19 cellular contexts compared by ENCODE assay signal in the genomic region with DNA sequence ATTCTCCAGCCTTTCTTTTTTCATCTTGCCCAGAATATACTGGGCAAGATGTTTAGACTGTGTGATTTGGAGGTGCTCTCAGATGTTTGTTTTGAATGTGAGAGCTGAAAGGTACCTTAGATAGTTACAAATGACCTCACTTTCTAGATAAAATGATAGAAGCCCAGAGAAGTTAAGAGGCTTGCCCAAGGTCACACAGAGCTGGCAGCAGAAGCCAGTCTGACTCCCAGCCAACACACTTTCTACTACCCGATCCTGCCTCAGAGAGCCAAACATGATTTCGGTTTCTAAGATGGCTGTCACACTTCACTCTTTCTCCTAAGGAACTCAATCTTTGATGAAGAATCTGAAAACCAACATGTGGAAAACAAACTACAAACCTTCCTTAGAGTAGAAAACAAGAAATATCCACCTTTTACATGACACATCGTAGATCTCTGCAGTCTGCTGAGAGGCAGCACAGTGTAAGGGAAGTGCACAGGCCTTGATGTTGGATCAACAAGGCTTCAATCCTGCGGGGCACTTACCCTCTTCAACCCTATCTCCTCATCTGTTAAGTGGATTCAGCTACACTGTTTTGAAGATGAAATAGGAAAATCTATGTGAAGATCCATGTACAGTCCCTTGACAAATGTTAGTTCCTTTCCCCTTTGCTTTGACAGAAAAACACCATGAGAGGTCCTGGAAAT. TPM values are rescaled to one million over a fixed set of nuclear protein-coding genes. Genes with fewer than 3 reads are reported as not detected.
DNase-seq lines count a peak whose midpoint lies in the region; ATAC-seq, FAIRE-seq and TF ChIP-seq lines count a peak whose summit lies in the region.
"Had no signal": no experiment of that assay in that cellular context is flagged by ENCODE, and none has a peak within 500 bp of the region (broad histone marks: within the 10 kb centered on the region; RNA-seq: fewer than 3 reads in every experiment).

No MANE protein-coding gene starts in this region.

- H3K9me3 Mint-ChIP-seq in activated CD8-positive, alpha-beta T cell treated with anti-CD3 and anti-CD28 coated beads for 36 hours: no peaks in the 10 kb centered on the region
- no peaks in the 10 kb centered on the region for H3K9me3 Mint-ChIP-seq in chondrocyte (ENCODE audit: low read depth)
- peaks cover 0 to 3% of the 10 kb centered on the region in 2 donors for H3K9me3 Mint-ChIP-seq in stimulated activated naive CD8-positive, alpha-beta T cell treated with anti-CD3 and anti-CD28 coated beads, Interleukin-15, amount 100 ng/mL, for 72 hours
- H3K9me3 Mint-ChIP-seq: dendritic cell treated with granulocyte-macrophage colony-stimulating factor and Interleukin-4, amounts not matched to agents 40 ng/mL and 50 ng/mL, for 4 days; nephron had no signal

- H3K9ac ChIP-seq in kidney (ENCODE audit: low read length in 2 of 2): no peak overlapping the region

- H3K4me3 ChIP-seq in kidney (ENCODE audit: low read length in 2 of 2): no peak overlapping the region
- H3K4me3 ChIP-seq: GM12878, lung had no signal

- no peaks in the 10 kb centered on the region for H3K9me3 ChIP-seq in kidney (ENCODE audit: control insufficient read depth in 1 of 2, low read length in 2 of 2)

- POLR2A ChIA-PET in activated CD8-positive, alpha-beta T cell treated with anti-CD3 and anti-CD28 coated beads for 36 hours (lab: Charles Lee): interaction anchor here (0.7 to 1.9 kb wide), 8 partner anchors 9 to 1033 kb away, joined by 3 to 7 read pairs (median 3); a partner anchor contains a TSS

- H3K4me3 Mint-ChIP-seq in activated CD8-positive, alpha-beta T cell treated with anti-CD3 and anti-CD28 coated beads for 36 hours: peak overlapping the region; percentile 66
- H3K4me3 Mint-ChIP-seq in chondrocyte (ENCODE audit: unreplicated experiment): no peak overlapping the region
- H3K4me3 Mint-ChIP-seq in stimulated activated naive CD8-positive, alpha-beta T cell treated with anti-CD3 and anti-CD28 coated beads, Interleukin-15, amount 100 ng/mL, for 72 hours: peak overlapping the region; percentile 68 to 71
- H3K4me3 Mint-ChIP-seq: dendritic cell treated with granulocyte-macrophage colony-stimulating factor and Interleukin-4, amounts not matched to agents 40 ng/mL and 50 ng/mL, for 4 days; nephron had no signal

- H3K4me1 Mint-ChIP-seq in activated CD8-positive, alpha-beta T cell treated with anti-CD3 and anti-CD28 coated beads for 36 hours (ENCODE audit: low read depth): peaks cover 90% of the 10 kb centered on the region
- peaks cover 54% of the 10 kb centered on the region for H3K4me1 Mint-ChIP-seq in chondrocyte (ENCODE audit: low read depth)
- H3K4me1 Mint-ChIP-seq in stimulated activated naive CD8-positive, alpha-beta T cell treated with anti-CD3 and anti-CD28 coated beads, Interleukin-15, amount 100 ng/mL, for 72 hours: peaks cover 93% of the 10 kb centered on the region

- FAIRE-seq in kidney (lab: Jason Lieb, UNC) (no peak), HTR-8/SVneo (lab: Jason Lieb, UNC) (no peak)
- FAIRE-seq: G401.6, GM12878 had no signal

- peaks cover 11% of the 10 kb centered on the region for H3K36me3 Mint-ChIP-seq in activated CD8-positive, alpha-beta T cell treated with anti-CD3 and anti-CD28 coated beads for 36 hours (ENCODE audit: low read depth)
- no peaks in the 10 kb centered on the region for H3K36me3 Mint-ChIP-seq in chondrocyte (ENCODE audit: low read depth)

- H3K36me3 ChIP-seq in kidney (ENCODE audit: control insufficient read depth in 1 of 2, insufficient read depth in 2 of 2, low read length in 2 of 2): no peaks in the 10 kb centered on the region
- H3K36me3 ChIP-seq: brain microvascular endothelial cell had no signal

- no peak overlapping the region for H3K27ac ChIP-seq in kidney (ENCODE audit: low read depth in 2 of 2, low read length in 2 of 2)
- H3K27ac ChIP-seq: brain microvascular endothelial cell had no signal

- peak overlapping the region; percentile 97 for H3K27ac Mint-ChIP-seq in activated CD8-positive, alpha-beta T cell treated with anti-CD3 and anti-CD28 coated beads for 36 hours
- peak overlapping the region; percentile 19 for H3K27ac Mint-ChIP-seq in chondrocyte (ENCODE audit: unreplicated experiment)
- peak overlapping the region; percentile 94 to 95 for H3K27ac Mint-ChIP-seq in stimulated activated naive CD8-positive, alpha-beta T cell treated with anti-CD3 and anti-CD28 coated beads, Interleukin-15, amount 100 ng/mL, for 72 hours
- H3K27ac Mint-ChIP-seq: dendritic cell treated with granulocyte-macrophage colony-stimulating factor and Interleukin-4, amounts not matched to agents 40 ng/mL and 50 ng/mL, for 4 days; nephron had no signal

- peaks cover 0 to 3% of the 10 kb centered on the region in 2 donors for H3K4me1 ChIP-seq in kidney (ENCODE audit: control insufficient read depth in 1 of 2, insufficient read depth in 1 of 2, low read depth in 1 of 2, low read length in 2 of 2)

- intact Hi-C loops in activated CD8-positive, alpha-beta T cell treated with anti-CD3 and anti-CD28 coated beads for 36 hours (cut with micrococcal nuclease): loop anchor here (5.0 to 10.0 kb wide), 3 partner anchors 70 to 542 kb away; a partner anchor contains a TSS
- intact Hi-C loops in kidney (cut with DNase I): no loop called here

- no peak for TF ChIP-seq CTCF in activated CD8-positive, alpha-beta T cell treated with anti-CD3 and anti-CD28 coated beads for 36 hours (IDR thresholded peaks at IDR 0.05)
- TF ChIP-seq CTCF in chondrocyte (IDR thresholded peaks at IDR 0.05) (no peak), kidney (IDR thresholded peaks at IDR 0.05; ENCODE audit: borderline replicate concordance, extremely low read depth, insufficient read depth) (no peak)

- peak; percentile 24 for DNase-seq in stimulated activated CD4-positive, alpha-beta T cell treated with anti-CD3 and anti-CD28 coated beads, Interleukin-15, amount 100 ng/mL, for 24 hours
- DNase-seq in stimulated activated CD4-positive, alpha-beta T cell treated with anti-CD3 and anti-CD28 coated beads, Interleukin-2, amount 100 ng/mL, for 24 hours: no peak
- peak; percentile 42 for DNase-seq in activated CD8-positive, alpha-beta T cell treated with anti-CD3 and anti-CD28 coated beads for 36 hours
- DNase-seq in chondrocyte (ENCODE audit: low spot score) (no peak), kidney (no peak), HTR-8/SVneo (ENCODE audit: insufficient read length, low spot score) (no peak)
- DNase-seq in stimulated activated naive CD8-positive, alpha-beta T cell treated with anti-CD3 and anti-CD28 coated beads, Interleukin-15, amount 100 ng/mL, for 72 hours: peak in 1 of 2 donors; percentile 34
- no peak for DNase-seq in NK-92 treated with Interleukin-12 subunit alpha and Interleukin-12 subunit beta, amount 100 ng/mL, for 24 hours (lab: John Stamatoyannopoulos, UW)
- DNase-seq: activated gamma-delta T cell, brain microvascular endothelial cell, glutamatergic neuron, GOT3, T1000 had no signal

- peak; percentile 40 for ATAC-seq in activated CD8-positive, alpha-beta T cell treated with anti-CD3 and anti-CD28 coated beads for 36 hours
- no peak for ATAC-seq in stimulated activated naive CD8-positive, alpha-beta T cell treated with anti-CD3 and anti-CD28 coated beads, Interleukin-15, amount 100 ng/mL, for 72 hours
- ATAC-seq: GM12878, Right ventricle myocardium inferior had no signal

- CTCF ChIA-PET in activated CD8-positive, alpha-beta T cell treated with anti-CD3 and anti-CD28 coated beads for 36 hours (lab: Charles Lee): interaction anchor here (0.9 to 1.1 kb wide), 3 partner anchors 9 to 44 kb away, joined by 3 read pairs; no protein-coding TSS in a partner anchor

- H3K27me3 Mint-ChIP-seq in activated CD8-positive, alpha-beta T cell treated with anti-CD3 and anti-CD28 coated beads for 36 hours: no peaks in the 10 kb centered on the region
- no peaks in the 10 kb centered on the region for H3K27me3 Mint-ChIP-seq in chondrocyte (ENCODE audit: low read depth)
- H3K27me3 Mint-ChIP-seq in stimulated activated naive CD8-positive, alpha-beta T cell treated with anti-CD3 and anti-CD28 coated beads, Interleukin-15, amount 100 ng/mL, for 72 hours: no peaks in the 10 kb centered on the region
- H3K27me3 Mint-ChIP-seq: dendritic cell treated with granulocyte-macrophage colony-stimulating factor and Interleukin-4, amounts not matched to agents 40 ng/mL and 50 ng/mL, for 4 days had no signal

RNA-seq across cellular contexts. Expression of a gene that starts 58.6 kb away (rescaled TPM):
- 10 to 100 TPM in 1 of 2 experiments, 1 to 10 TPM in 1; 9.5 to 11.2 TPM for total RNA-seq in activated CD8-positive, alpha-beta T cell treated with anti-CD3 and anti-CD28 coated beads for 36 hours
- total RNA-seq in chondrocyte: 9.3 to 25.1 TPM (median 23.8 TPM) in 3 replicates
- total RNA-seq in kidney: 187 TPM
- polyA plus RNA-seq in kidney (ENCODE audit: insufficient read depth, low read depth, low replicate concordance): 19.8 TPM

Comparison
In these comparisons a context has a peak if more than half of its experiments do, and no peak if none do; other contexts are left out.
1. DNase-seq: peak in stimulated activated CD4-positive, alpha-beta T cell treated with anti-CD3 and anti-CD28 coated beads, Interleukin-15, amount 100 ng/mL, for 24 hours (single experiment) and activated CD8-positive, alpha-beta T cell treated with anti-CD3 and anti-CD28 coated beads for 36 hours (single experiment); none in stimulated activated CD4-positive, alpha-beta T cell treated with anti-CD3 and anti-CD28 coated beads, Interleukin-2, amount 100 ng/mL, for 24 hours (0 of 2), chondrocyte (single experiment), kidney (single experiment), HTR-8/SVneo (single experiment) and NK-92 treated with Interleukin-12 subunit alpha and Interleukin-12 subunit beta, amount 100 ng/mL, for 24 hours (single experiment).
2. H3K27ac Mint-ChIP-seq: peak in every context shown above with its lines; median percentile 97 in activated CD8-positive, alpha-beta T cell treated with anti-CD3 and anti-CD28 coated beads for 36 hours; 94 in stimulated activated naive CD8-positive, alpha-beta T cell treated with anti-CD3 and anti-CD28 coated beads, Interleukin-15, amount 100 ng/mL, for 72 hours; 19 in chondrocyte.